19 cellular contexts compared by ENCODE assay signal in the genomic region with DNA sequence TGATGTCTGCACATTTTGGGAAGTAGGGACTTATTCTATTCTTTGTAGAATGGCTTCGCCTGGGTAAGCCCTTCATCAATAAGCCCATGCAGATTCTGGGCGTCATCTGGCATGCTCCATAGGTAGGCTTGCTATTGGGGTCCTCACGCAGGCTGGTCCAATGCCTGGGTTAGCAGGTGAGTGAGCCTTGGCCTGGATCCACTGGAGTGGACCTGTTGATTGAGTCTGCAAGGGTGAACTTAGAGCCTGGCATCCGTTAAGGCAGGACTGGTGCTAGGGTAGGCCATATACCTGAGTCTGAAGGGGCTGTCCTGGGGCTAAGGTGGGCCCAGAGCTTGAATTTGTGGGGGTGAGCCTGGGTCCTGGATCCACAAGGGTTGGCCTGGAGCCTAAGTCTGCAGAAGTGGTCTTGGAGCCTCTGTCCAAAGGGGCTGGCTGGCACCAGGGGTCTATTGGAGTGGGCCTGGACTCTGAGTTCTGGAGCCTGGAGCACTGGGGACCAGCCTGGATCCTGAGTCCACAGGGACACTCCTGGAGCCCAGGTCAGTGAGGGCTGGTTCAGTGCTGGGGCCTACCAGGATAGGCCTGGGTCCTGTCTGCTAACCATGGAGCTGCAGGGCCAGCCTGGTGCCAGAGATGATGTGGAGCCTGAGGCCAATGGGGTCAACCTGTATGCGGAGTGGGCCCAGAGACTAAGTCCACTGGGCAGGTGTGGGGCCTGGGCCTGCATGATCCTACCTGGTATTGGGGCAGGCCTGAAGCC.
A peak's percentile ranks its signal among the peaks of the same experiment; 100 is the strongest.
DNase-seq lines count a peak whose midpoint lies in the region; ATAC-seq and TF ChIP-seq lines count a peak whose summit lies in the region.
"Had no signal": no experiment of that assay in that cellular context is flagged by ENCODE, and none has a peak within 500 bp of the region (broad histone marks: within the 10 kb centered on the region; RNA-seq: fewer than 3 reads in every experiment).

No MANE protein-coding gene starts in this region.

- no peak overlapping the region for H2BK5ac ChIP-seq in H9 (ENCODE audit: insufficient read length, low read length)

- no peak overlapping the region for H3K27ac Mint-ChIP-seq in H9
- no peak overlapping the region for H3K27ac Mint-ChIP-seq in activated T-helper 2 cell treated with anti-CD3 and anti-CD28 coated beads, Interferon-gamma antibody, Interleukin-2, Interleukin-4, amounts not matched to agents 10 μg/mL and 5 μg/mL and 100 μg/mL, durations not matched to agents 14 hours and 24 hours and 36 hours
- no peak overlapping the region for H3K27ac Mint-ChIP-seq in activated CD4-positive, alpha-beta memory T cell treated with anti-CD3 and anti-CD28 coated beads, Interleukin-2, amount 10 ng/mL, durations not matched to agents 7 days and 5 days

- POLR2A ChIA-PET in activated CD4-positive, alpha-beta memory T cell treated with anti-CD3 and anti-CD28 coated beads, Interleukin-2, amount 10 ng/mL, durations not matched to agents 7 days and 5 days (lab: Charles Lee), result no interaction called here

- ATAC-seq in left lobe of liver (no peak), GM19351 (IDR thresholded peaks at IDR 0.05; ENCODE audit: unreplicated experiment) (no peak)

- peaks cover 26 to 56% (median 30%) of the 10 kb centered on the region in 3 experiments for H3K36me3 Mint-ChIP-seq in H9 (ENCODE audit: insufficient read depth in 1 of 3, low read depth in 3 of 3)
- no peaks in the 10 kb centered on the region for H3K36me3 Mint-ChIP-seq in activated T-helper 2 cell treated with anti-CD3 and anti-CD28 coated beads, Interferon-gamma antibody, Interleukin-2, Interleukin-4, amounts not matched to agents 10 μg/mL and 5 μg/mL and 100 μg/mL, durations not matched to agents 14 hours and 24 hours and 36 hours (ENCODE audit: low read depth)
- no peaks in the 10 kb centered on the region for H3K36me3 Mint-ChIP-seq in activated CD4-positive, alpha-beta memory T cell treated with anti-CD3 and anti-CD28 coated beads, Interleukin-2, amount 10 ng/mL, durations not matched to agents 7 days and 5 days (ENCODE audit: low read depth)

- H3T11ph ChIP-seq in H9 (ENCODE audit: low read length), result no peak overlapping the region

- no peak overlapping the region for H3K4me3 ChIP-seq in prostate gland
- H3K4me3 ChIP-seq: PC-9, SJSA1 had no signal

- CTCF ChIA-PET in activated CD4-positive, alpha-beta memory T cell treated with anti-CD3 and anti-CD28 coated beads, Interleukin-2, amount 10 ng/mL, durations not matched to agents 7 days and 5 days (lab: Charles Lee), result no interaction called here

- H3K56ac ChIP-seq in H9 (ENCODE audit: insufficient read length, low read depth, low read length), result no peak overlapping the region

- H3K4me1 Mint-ChIP-seq in H9, result peaks cover 18 to 22% of the 10 kb centered on the region in 2 experiments
- no peaks in the 10 kb centered on the region for H3K4me1 Mint-ChIP-seq in activated T-helper 2 cell treated with anti-CD3 and anti-CD28 coated beads, Interferon-gamma antibody, Interleukin-2, Interleukin-4, amounts not matched to agents 10 μg/mL and 5 μg/mL and 100 μg/mL, durations not matched to agents 14 hours and 24 hours and 36 hours (ENCODE audit: low read depth)
- H3K4me1 Mint-ChIP-seq in activated CD4-positive, alpha-beta memory T cell treated with anti-CD3 and anti-CD28 coated beads, Interleukin-2, amount 10 ng/mL, durations not matched to agents 7 days and 5 days, result no peaks in the 10 kb centered on the region

- H2BK15ac ChIP-seq in H9 (ENCODE audit: low read depth, low read length), result no peak overlapping the region

- H3K27me3 ChIP-seq in H9 (ENCODE audit: insufficient read depth, low read length), result no peaks in the 10 kb centered on the region
- H3K27me3 ChIP-seq in prostate gland (replicated peaks; ENCODE audit: insufficient read depth), result no peaks in the 10 kb centered on the region
- H3K27me3 ChIP-seq: SJSA1 had no signal

- H4K20me1 ChIP-seq in H9 (ENCODE audit: control insufficient read depth, insufficient read depth, insufficient read length), result no peaks in the 10 kb centered on the region

- no peak overlapping the region for H3K23ac ChIP-seq in H9 (ENCODE audit: insufficient read length, low read depth, low read length)

- TF ChIP-seq CTCF in H9 (conservative IDR thresholded peaks at IDR 0.05) (no peak), prostate gland (IDR thresholded peaks at IDR 0.05) (no peak)

- H4K91ac ChIP-seq in H9 (ENCODE audit: insufficient read length, low read depth, low read length), result no peak overlapping the region

- no peak overlapping the region for H2BK12ac ChIP-seq in H9 (ENCODE audit: insufficient read length, low read depth, low read length)

- H3K4me3 Mint-ChIP-seq in H9, result no peak overlapping the region
- H3K4me3 Mint-ChIP-seq in activated T-helper 2 cell treated with anti-CD3 and anti-CD28 coated beads, Interferon-gamma antibody, Interleukin-2, Interleukin-4, amounts not matched to agents 10 μg/mL and 5 μg/mL and 100 μg/mL, durations not matched to agents 14 hours and 24 hours and 36 hours (ENCODE audit: low read depth), result no peak overlapping the region
- no peak overlapping the region for H3K4me3 Mint-ChIP-seq in activated CD4-positive, alpha-beta memory T cell treated with anti-CD3 and anti-CD28 coated beads, Interleukin-2, amount 10 ng/mL, durations not matched to agents 7 days and 5 days

- H3K27ac ChIP-seq in H9 (ENCODE audit: insufficient read length, low read depth, low read length) (no peak overlapping the region), prostate gland (no peak overlapping the region)
- H3K27ac ChIP-seq: HL-60, PC-9, RWPE1, SJSA1 had no signal

- H2BK120ac ChIP-seq in H9 (ENCODE audit: low read depth, low read length, poor library complexity, severe bottlenecking), result no peak overlapping the region

- H3K9me3 ChIP-seq in H9 (ENCODE audit: control insufficient read depth, low read depth, low read length) (no peaks in the 10 kb centered on the region), prostate gland (no peaks in the 10 kb centered on the region)

- H3K18ac ChIP-seq in H9 (ENCODE audit: insufficient read length, low read depth, low read length), result no peak overlapping the region

- no peaks in the 10 kb centered on the region for H3K23me2 ChIP-seq in H9 (ENCODE audit: insufficient read length, low read depth, low read length, poor library complexity, severe bottlenecking)

- H3K14ac ChIP-seq in H9 (ENCODE audit: insufficient read depth, low read length), result no peak overlapping the region; the same call in 1 of the 2 replicates

- no peaks in the 10 kb centered on the region for H3K79me2 ChIP-seq in H9 (ENCODE audit: insufficient read depth, low read length)

- no peak overlapping the region for H4K8ac ChIP-seq in H9 (replicated peaks; ENCODE audit: insufficient read length, low read depth, low read length)

- no peaks in the 10 kb centered on the region for H3K79me1 ChIP-seq in H9 (ENCODE audit: insufficient read depth, low read depth, low read length, poor library complexity, severe bottlenecking)

- DNase-seq in H9 (peak; percentile 15), left lobe of liver (ENCODE audit: low spot score) (peak; percentile 35), prostate gland (ENCODE audit: low spot score) (peak; percentile 2)
- peak; percentile 5 for DNase-seq in activated T-helper 2 cell treated with anti-CD3 and anti-CD28 coated beads, Interferon-gamma antibody, Interleukin-2, Interleukin-4, amounts not matched to agents 10 μg/mL and 5 μg/mL and 100 μg/mL, durations not matched to agents 14 hours and 24 hours and 36 hours (ENCODE audit: low spot score)
- DNase-seq in activated CD4-positive, alpha-beta memory T cell treated with anti-CD3 and anti-CD28 coated beads, Interleukin-2, amount 10 ng/mL, durations not matched to agents 7 days and 5 days, result no peak
- DNase-seq in NK-92 treated with Interleukin-12 subunit alpha and Interleukin-12 subunit beta, amount 100 ng/mL, for 24 hours (lab: John Stamatoyannopoulos, UW), result no peak
- DNase-seq: ACHN, C1 segment of cervical spinal cord, H7, IMR-90, NCI-H1417, NCI-H187, NCI-H226, NCI-H524 treated with DMSO at 0.1 percent for 48 hours, PC-9 had no signal

- H4K5ac ChIP-seq in H9 (ENCODE audit: insufficient read length, low read depth, low read length), result no peak overlapping the region

- intact Hi-C loops in activated T-helper 2 cell treated with anti-CD3 and anti-CD28 coated beads, Interferon-gamma antibody, Interleukin-2, Interleukin-4, amounts not matched to agents 10 μg/mL and 5 μg/mL and 100 μg/mL, durations not matched to agents 14 hours and 24 hours and 36 hours (cut with micrococcal nuclease), result no loop called here
- intact Hi-C loops in prostate gland (cut with DNase I), result no loop called here

- no peak overlapping the region for H3K4me2 ChIP-seq in H9 (ENCODE audit: insufficient read depth, insufficient read length, low read length)
- H3K4me2 ChIP-seq: PC-9 had no signal

- no peak overlapping the region for H3K9ac ChIP-seq in H9 (ENCODE audit: extremely low read depth, insufficient read length, low read length)

- no peak overlapping the region for H2AFZ ChIP-seq in H9 (ENCODE audit: low read length)
- H2AFZ ChIP-seq: PC-9 had no signal

- H3K4me1 ChIP-seq in H9 (ENCODE audit: insufficient read depth, low read length), result 0 out of 2 replicates have a peak, but pooled peaks cover 2% of the 10 kb centered on the region
- no peaks in the 10 kb centered on the region for H3K4me1 ChIP-seq in prostate gland (replicated peaks)
- H3K4me1 ChIP-seq: SJSA1 had no signal

- WGBS in H9 (ENCODE audit: extremely low coverage, insufficient read length, low lambda C conversion rate), result no CpG with 5 or more reads among the region's 5 CpGs
- 91% methylated on average over 4 of the region's 5 CpGs for WGBS in prostate gland

- no peak overlapping the region for H2BK20ac ChIP-seq in H9 (ENCODE audit: low read depth, low read length, poor library complexity, severe bottlenecking)

- H3K9me3 Mint-ChIP-seq in H9, result peaks cover 38 to 40% of the 10 kb centered on the region in 2 experiments
- peaks cover 42% of the 10 kb centered on the region for H3K9me3 Mint-ChIP-seq in activated T-helper 2 cell treated with anti-CD3 and anti-CD28 coated beads, Interferon-gamma antibody, Interleukin-2, Interleukin-4, amounts not matched to agents 10 μg/mL and 5 μg/mL and 100 μg/mL, durations not matched to agents 14 hours and 24 hours and 36 hours
- peaks cover 18% of the 10 kb centered on the region for H3K9me3 Mint-ChIP-seq in activated CD4-positive, alpha-beta memory T cell treated with anti-CD3 and anti-CD28 coated beads, Interleukin-2, amount 10 ng/mL, durations not matched to agents 7 days and 5 days

- no peak for TF ChIP-seq POLR2A in prostate gland (IDR thresholded peaks at IDR 0.05)

- H2AK5ac ChIP-seq in H9 (ENCODE audit: insufficient read length, low read length), result no peak overlapping the region

- H3K4ac ChIP-seq in H9 (ENCODE audit: low read depth, low read length), result no peak overlapping the region

- peaks cover 1% of the 10 kb centered on the region; the same call in 1 of the 2 replicates for H3K27me3 Mint-ChIP-seq in H9 (ENCODE audit: low read depth)
- H3K27me3 Mint-ChIP-seq in activated T-helper 2 cell treated with anti-CD3 and anti-CD28 coated beads, Interferon-gamma antibody, Interleukin-2, Interleukin-4, amounts not matched to agents 10 μg/mL and 5 μg/mL and 100 μg/mL, durations not matched to agents 14 hours and 24 hours and 36 hours (ENCODE audit: low read depth), result no peaks in the 10 kb centered on the region
- no peaks in the 10 kb centered on the region for H3K27me3 Mint-ChIP-seq in activated CD4-positive, alpha-beta memory T cell treated with anti-CD3 and anti-CD28 coated beads, Interleukin-2, amount 10 ng/mL, durations not matched to agents 7 days and 5 days

- no peaks in the 10 kb centered on the region for H3K36me3 ChIP-seq in prostate gland
- H3K36me3 ChIP-seq: SJSA1 had no signal

Comparison
In these comparisons a context has a peak if more than half of its experiments do, and no peak if none do; other contexts are left out.
1. DNase-seq: peak in H9 (single experiment), activated T-helper 2 cell treated with anti-CD3 and anti-CD28 coated beads, Interferon-gamma antibody, Interleukin-2, Interleukin-4, amounts not matched to agents 10 μg/mL and 5 μg/mL and 100 μg/mL, durations not matched to agents 14 hours and 24 hours and 36 hours (single experiment), left lobe of liver (single experiment) and prostate gland (single experiment); none in activated CD4-positive, alpha-beta memory T cell treated with anti-CD3 and anti-CD28 coated beads, Interleukin-2, amount 10 ng/mL, durations not matched to agents 7 days and 5 days (single experiment) and NK-92 treated with Interleukin-12 subunit alpha and Interleukin-12 subunit beta, amount 100 ng/mL, for 24 hours (single experiment).